ENCODE assay signal across 8 cellular contexts in genomic region chr22:17083811-17084540, GRCh38. TPM values are rescaled to one million over a fixed set of nuclear protein-coding genes. Genes with fewer than 3 reads are reported as not detected.
DNase-seq lines count a peak whose midpoint lies in the region; ATAC-seq, FAIRE-seq and TF ChIP-seq lines count a peak whose summit lies in the region.

No MANE protein-coding gene starts in this region.

- DNase-seq in right atrium auricular region (ENCODE audit: low spot score) (no peak), Right ventricle myocardium inferior (ENCODE audit: missing footprints) (no peak), body of pancreas (peak in 1 of 4 donors; percentile 21), mesenteric fat pad (ENCODE audit: low spot score) (peak; percentile 81), uterus (no peak), D721Med (ENCODE audit: insufficient read length, low spot score) (no peak)
- DNase-seq in central memory CD4-positive, alpha-beta T cell: no peak

- H3K27ac ChIP-seq in right atrium auricular region (peak overlapping the region; percentile 87 to 89), body of pancreas (peak overlapping the region in 3 of 4 donors; percentile 68 to 95 (median 91)), uterus (peak overlapping the region; percentile 70 to 86)

- no peak for FAIRE-seq in D721Med (lab: Jason Lieb, UNC)

- H3K9me3 ChIP-seq in right atrium auricular region (no peaks in the 10 kb centered on the region), body of pancreas (no peaks in the 10 kb centered on the region), uterus (no peaks in the 10 kb centered on the region)

- H3K4me1 ChIP-seq in right atrium auricular region (peaks cover 0 to 29% of the 10 kb centered on the region in 2 donors), body of pancreas (peaks cover 26% of the 10 kb centered on the region), uterus (peaks cover 0 to 9% of the 10 kb centered on the region in 2 donors)

- intact Hi-C loops in Right ventricle myocardium inferior (cut with DNase I) (loop anchor here (1.0 to 5.0 kb wide), 2 partner anchors 74 to 88 kb away; no protein-coding TSS in a partner anchor), body of pancreas (cut with DNase I) (no loop called here), uterus (cut with DNase I; ENCODE audit: low total_unique reads) (loop anchor here (10.0 kb wide), 1 partner anchor 71 kb away; the partner anchor contains the start of gene HDHD5)

- TF ChIP-seq POLR2A in body of pancreas (IDR thresholded peaks at IDR 0.05): no peak
- no peak for TF ChIP-seq POLR2A in uterus (IDR thresholded peaks at IDR 0.05)

- H3K27me3 ChIP-seq in right atrium auricular region (no peaks in the 10 kb centered on the region), body of pancreas (no peaks in the 10 kb centered on the region), uterus (no peaks in the 10 kb centered on the region)

- peak overlapping the region; percentile 83 to 91 for H3K4me3 ChIP-seq in right atrium auricular region
- H3K4me3 ChIP-seq in body of pancreas: no peak overlapping the region
- peak overlapping the region; percentile 55 to 79 for H3K4me3 ChIP-seq in uterus

- H3K36me3 ChIP-seq in right atrium auricular region (no peaks in the 10 kb centered on the region), body of pancreas (replicated peaks in 1 of 2; ENCODE audit: insufficient read depth in 1 of 2, low read depth in 2 of 2) (no peaks in the 10 kb centered on the region), uterus (no peaks in the 10 kb centered on the region)

- no peak for TF ChIP-seq CTCF in right atrium auricular region (IDR thresholded peaks at IDR 0.05)
- no peak for TF ChIP-seq CTCF in body of pancreas (IDR thresholded peaks at IDR 0.05)
- no peak for TF ChIP-seq CTCF in uterus (IDR thresholded peaks at IDR 0.05)
- TF ChIP-seq CTCF in D721Med (IDR thresholded peaks at IDR 0.05; ENCODE audit: insufficient read depth, missing control alignments): no peak

- no peak for ATAC-seq in Right ventricle myocardium inferior
- no peak for ATAC-seq in body of pancreas
- no peak for ATAC-seq in GM19328 (IDR thresholded peaks at IDR 0.05; ENCODE audit: unreplicated experiment)

- WGBS in body of pancreas, 2 donors: 85 to 89% methylated on average over 34 of the region's 34 CpGs

RNA-seq across cellular contexts. Expression of gene IL17RA, which starts 0.8 kb away (rescaled TPM):
- 10 to 100 TPM in 1 of 2 donors, 1 to 10 TPM in 1; 7.9 to 12.2 TPM for total RNA-seq in right atrium auricular region
- total RNA-seq in Right ventricle myocardium inferior: 10.9 TPM
- 10 to 100 TPM in 1 of 2 donors, 1 to 10 TPM in 1; 8.3 to 13.8 TPM for total RNA-seq in body of pancreas
- total RNA-seq in mesenteric fat pad: 38.2 TPM
- 10 to 100 TPM in 1 of 4 donors, 1 to 10 TPM in 3; 2.6 to 19.3 (median 6.2) TPM for total RNA-seq in uterus

RNA-seq across cellular contexts. Expression of gene TMEM121B, which starts 37.2 kb away (rescaled TPM):
- total RNA-seq in right atrium auricular region: 1 to 10 TPM in 1 of 2 donors, under 1 TPM in 1; 0.55 to 1.1 TPM
- 2.2 TPM for total RNA-seq in Right ventricle myocardium inferior
- under 1 TPM in 1 of 2 donors, not detected in 1; 0.26 TPM for total RNA-seq in body of pancreas
- 1.0 TPM for total RNA-seq in mesenteric fat pad
- total RNA-seq in uterus: under 1 TPM in 3 of 4 donors, not detected in 1; 0.26 to 0.49 (median 0.35) TPM

Comparison
In these comparisons a context has a peak if more than half of its experiments do, and no peak if none do; other contexts are left out.
1. H3K4me3 ChIP-seq: peak in right atrium auricular region (2 of 2) and uterus (2 of 2); none in body of pancreas (0 of 2).
2. Peak in every context shown above with its lines, with median percentiles within 50 percentile points of each other: H3K27ac ChIP-seq.